In genomic region chr3:30097022-30097650, GRCh38 we compare ENCODE assay signal across 22 cellular contexts.
"Had no signal": no experiment of that assay in that cellular context is flagged by ENCODE, and none has a peak within 500 bp of the region (broad histone marks: within the 10 kb centered on the region; RNA-seq: fewer than 3 reads in every experiment).

No MANE protein-coding gene starts in this region.

- DNase-seq: IMR-90, Karpas-422, KG1, MG63, NCI-H1092, NCI-H1105 treated with DMSO at 0.1 percent for 48 hours, NCI-H1417 treated with DMSO at 0.1 percent for 48 hours, NCI-H146, NCI-H1694 treated with DMSO at 0.1 percent for 48 hours, NCI-H1930, NCI-H2081, NCI-H2107, NCI-H2227 treated with DMSO at 0.1 percent for 48 hours, NCI-H524, NCI-H526 treated with DMSO at 0.1 percent for 48 hours, NCI-H774, Right ventricle myocardium superior, RPMI8226, SIG-M5, SK-N-SH, SW 1271 had no signal

- H3K9me3 ChIP-seq: MG63, SK-N-SH had no signal

- ATAC-seq: HepG2 had no signal

- H3K27me3 ChIP-seq: MG63 had no signal

- H3K4me3 ChIP-seq: MG63 had no signal

- H3K9ac ChIP-seq: SK-N-SH had no signal

- H3K36me3 ChIP-seq: MG63 had no signal
